Comparison of ENCODE assay signal across 9 cellular contexts in genomic region chr18:47912343-47912742, GRCh38. TPM values are rescaled to one million over a fixed set of nuclear protein-coding genes. Genes with fewer than 3 reads are reported as not detected.
DNase-seq lines count a peak whose midpoint lies in the region; ATAC-seq and TF ChIP-seq lines count a peak whose summit lies in the region.
"Had no signal": no experiment of that assay in that cellular context is flagged by ENCODE, and none has a peak within 500 bp of the region (broad histone marks: within the 10 kb centered on the region; RNA-seq: fewer than 3 reads in every experiment).

No MANE protein-coding gene starts in this region.

- H3K4me3 Mint-ChIP-seq in CD4-positive, alpha-beta memory T cell = peak overlapping the region in 7 of 8 donors; percentile 18 to 80 (median 47)
- H3K4me3 Mint-ChIP-seq in T-helper 17 cell (peak overlapping the region; percentile 84), osteocyte (ENCODE audit: unreplicated experiment) (no peak overlapping the region)

- peaks cover 61 to 92% (median 76%) of the 10 kb centered on the region in 4 donors for H3K4me1 Mint-ChIP-seq in CD4-positive, alpha-beta memory T cell
- H3K4me1 Mint-ChIP-seq in T-helper 17 cell = peaks cover 49% of the 10 kb centered on the region
- peaks cover 41% of the 10 kb centered on the region for H3K4me1 Mint-ChIP-seq in osteocyte (ENCODE audit: unreplicated experiment)

- TF ChIP-seq CTCF in fibroblast of mammary gland (conservative IDR thresholded peaks at IDR 0.05; ENCODE audit: control insufficient read depth, insufficient read depth, low read depth, low read length) = no peak
- no peak for TF ChIP-seq CTCF in osteocyte (IDR thresholded peaks at IDR 0.05)

- intact Hi-C loops in CD4-positive, alpha-beta memory T cell (cut with micrococcal nuclease) = loop anchor here (1.0 to 5.0 kb wide), 3 partner anchors 11 to 40 kb away; partner anchors contain the start of gene SMAD2

- POLR2A ChIA-PET in CD4-positive, alpha-beta memory T cell (lab: Charles Lee; ENCODE audit: partially characterized antibody) = interaction anchor here (0.6 to 1.4 kb wide), 5 partner anchors 11 to 22 kb away, joined by 3 to 5 read pairs (median 4); partner anchors contain the start of gene SMAD2

- no peaks in the 10 kb centered on the region for H3K9me3 Mint-ChIP-seq in CD4-positive, alpha-beta memory T cell
- no peaks in the 10 kb centered on the region for H3K9me3 Mint-ChIP-seq in osteocyte (ENCODE audit: unreplicated experiment)

- no peaks in the 10 kb centered on the region for H3K27me3 Mint-ChIP-seq in CD4-positive, alpha-beta memory T cell
- no peaks in the 10 kb centered on the region for H3K27me3 Mint-ChIP-seq in T-helper 17 cell
- H3K27me3 Mint-ChIP-seq in osteocyte (ENCODE audit: unreplicated experiment) = no peaks in the 10 kb centered on the region

- no peaks in the 10 kb centered on the region for H3K36me3 ChIP-seq in CD4-positive, alpha-beta memory T cell (ENCODE audit: insufficient read depth, low read length)

- H3K27ac Mint-ChIP-seq in CD4-positive, alpha-beta memory T cell = peak overlapping the region; percentile 25 to 87 (median 67)
- H3K27ac Mint-ChIP-seq in T-helper 17 cell = peak overlapping the region; percentile 95
- H3K27ac Mint-ChIP-seq in osteocyte (ENCODE audit: unreplicated experiment) = peak overlapping the region; percentile 17

- H3K36me3 Mint-ChIP-seq in CD4-positive, alpha-beta memory T cell = peaks cover 11% of the 10 kb centered on the region in 2 donors
- H3K36me3 Mint-ChIP-seq in T-helper 17 cell (ENCODE audit: low read depth) (peaks cover 3% of the 10 kb centered on the region), osteocyte (ENCODE audit: unreplicated experiment) (peaks cover 12% of the 10 kb centered on the region)

- ATAC-seq in T-helper 17 cell (peak; percentile 60), GM19467 (IDR thresholded peaks at IDR 0.05; ENCODE audit: unreplicated experiment) (no peak), HG03135 (IDR thresholded peaks at IDR 0.05; ENCODE audit: unreplicated experiment) (no peak), GM18502 (IDR thresholded peaks at IDR 0.05; ENCODE audit: poor library complexity, unreplicated experiment) (no peak)

- no peaks in the 10 kb centered on the region for H3K27me3 ChIP-seq in CD4-positive, alpha-beta memory T cell (ENCODE audit: insufficient read depth, low read length)
- H3K27me3 ChIP-seq: SJSA1 had no signal

- peak overlapping the region; percentile 24 for H3K27ac ChIP-seq in CD4-positive, alpha-beta memory T cell (ENCODE audit: low read depth, low read length)
- H3K27ac ChIP-seq: SJSA1 had no signal

- no peak overlapping the region for H3K4me3 ChIP-seq in CD4-positive, alpha-beta memory T cell (ENCODE audit: low read length in 2 of 2)
- no peak overlapping the region for H3K4me3 ChIP-seq in fibroblast of mammary gland (ENCODE audit: control insufficient read depth, low read depth, low read length)
- H3K4me3 ChIP-seq: SJSA1 had no signal

- no peak for DNase-seq in CD4-positive, alpha-beta memory T cell
- DNase-seq in T-helper 17 cell (no peak), fibroblast of mammary gland (ENCODE audit: low read depth) (peak; percentile 17), osteocyte (ENCODE audit: extremely low spot score, unreplicated experiment) (no peak), NAMALWA (ENCODE audit: low spot score) (no peak)

- CTCF ChIA-PET in CD4-positive, alpha-beta memory T cell (lab: Charles Lee; ENCODE audit: partially characterized antibody) = no interaction called here

- H3K4me1 ChIP-seq in CD4-positive, alpha-beta memory T cell (ENCODE audit: insufficient read depth, low read length) = peaks cover 78% of the 10 kb centered on the region

- H3K9me3 ChIP-seq in CD4-positive, alpha-beta memory T cell (ENCODE audit: control insufficient read depth in 1 of 2, low read length in 2 of 2) = no peaks in the 10 kb centered on the region
- H3K9me3 ChIP-seq in T-helper 17 cell (ENCODE audit: control insufficient read depth, low read length, poor library complexity, severe bottlenecking) = no peaks in the 10 kb centered on the region
- H3K9me3 ChIP-seq: SJSA1 had no signal

RNA-seq across cellular contexts. Expression of gene SMAD2, which starts 18.1 kb away (rescaled TPM):
- 100 to 1,000 TPM; 126 to 131 TPM for total RNA-seq in CD4-positive, alpha-beta memory T cell
- polyA plus RNA-seq in CD4-positive, alpha-beta memory T cell = 10 to 100 TPM; 88.5 to 91.7 TPM
- 100 to 1,000 TPM; 108 to 114 TPM for total RNA-seq in T-helper 17 cell
- total RNA-seq in osteocyte = 145 and 147 TPM in 2 replicates

Comparison
In these comparisons a context has a peak if more than half of its experiments do, and no peak if none do; other contexts are left out.
1. H3K27ac Mint-ChIP-seq: peak in every context shown above with its lines; median percentile 95 in T-helper 17 cell; 67 in CD4-positive, alpha-beta memory T cell; 17 in osteocyte.